1 cellular context compared by ENCODE assay signal in the genomic region with DNA sequence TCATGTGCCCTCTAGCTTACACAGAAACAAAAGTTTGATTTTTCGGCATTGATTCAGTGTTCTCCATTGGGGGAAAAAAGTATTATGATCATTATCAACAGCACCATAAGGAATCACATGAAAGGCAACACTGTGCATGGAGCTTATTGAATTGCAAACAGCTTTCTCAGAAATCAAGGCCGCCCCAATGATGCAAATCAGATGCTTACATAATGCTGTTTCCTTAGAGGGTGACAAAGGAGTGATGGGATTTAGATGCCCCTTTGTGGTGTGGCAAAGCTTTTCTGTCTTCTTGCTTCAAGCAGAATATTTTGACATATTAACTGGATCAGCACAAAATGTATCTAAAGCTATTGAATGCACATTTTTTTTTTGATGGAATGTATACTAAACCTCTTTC.
TF ChIP-seq lines count a peak whose summit lies in the region.

No MANE protein-coding gene starts in this region.

TF ChIP-seq in GM23338, 12 proteins besides CTCF, POLR2A, EP300 and RAD21:
- TF ChIP-seq, protein P1, sequence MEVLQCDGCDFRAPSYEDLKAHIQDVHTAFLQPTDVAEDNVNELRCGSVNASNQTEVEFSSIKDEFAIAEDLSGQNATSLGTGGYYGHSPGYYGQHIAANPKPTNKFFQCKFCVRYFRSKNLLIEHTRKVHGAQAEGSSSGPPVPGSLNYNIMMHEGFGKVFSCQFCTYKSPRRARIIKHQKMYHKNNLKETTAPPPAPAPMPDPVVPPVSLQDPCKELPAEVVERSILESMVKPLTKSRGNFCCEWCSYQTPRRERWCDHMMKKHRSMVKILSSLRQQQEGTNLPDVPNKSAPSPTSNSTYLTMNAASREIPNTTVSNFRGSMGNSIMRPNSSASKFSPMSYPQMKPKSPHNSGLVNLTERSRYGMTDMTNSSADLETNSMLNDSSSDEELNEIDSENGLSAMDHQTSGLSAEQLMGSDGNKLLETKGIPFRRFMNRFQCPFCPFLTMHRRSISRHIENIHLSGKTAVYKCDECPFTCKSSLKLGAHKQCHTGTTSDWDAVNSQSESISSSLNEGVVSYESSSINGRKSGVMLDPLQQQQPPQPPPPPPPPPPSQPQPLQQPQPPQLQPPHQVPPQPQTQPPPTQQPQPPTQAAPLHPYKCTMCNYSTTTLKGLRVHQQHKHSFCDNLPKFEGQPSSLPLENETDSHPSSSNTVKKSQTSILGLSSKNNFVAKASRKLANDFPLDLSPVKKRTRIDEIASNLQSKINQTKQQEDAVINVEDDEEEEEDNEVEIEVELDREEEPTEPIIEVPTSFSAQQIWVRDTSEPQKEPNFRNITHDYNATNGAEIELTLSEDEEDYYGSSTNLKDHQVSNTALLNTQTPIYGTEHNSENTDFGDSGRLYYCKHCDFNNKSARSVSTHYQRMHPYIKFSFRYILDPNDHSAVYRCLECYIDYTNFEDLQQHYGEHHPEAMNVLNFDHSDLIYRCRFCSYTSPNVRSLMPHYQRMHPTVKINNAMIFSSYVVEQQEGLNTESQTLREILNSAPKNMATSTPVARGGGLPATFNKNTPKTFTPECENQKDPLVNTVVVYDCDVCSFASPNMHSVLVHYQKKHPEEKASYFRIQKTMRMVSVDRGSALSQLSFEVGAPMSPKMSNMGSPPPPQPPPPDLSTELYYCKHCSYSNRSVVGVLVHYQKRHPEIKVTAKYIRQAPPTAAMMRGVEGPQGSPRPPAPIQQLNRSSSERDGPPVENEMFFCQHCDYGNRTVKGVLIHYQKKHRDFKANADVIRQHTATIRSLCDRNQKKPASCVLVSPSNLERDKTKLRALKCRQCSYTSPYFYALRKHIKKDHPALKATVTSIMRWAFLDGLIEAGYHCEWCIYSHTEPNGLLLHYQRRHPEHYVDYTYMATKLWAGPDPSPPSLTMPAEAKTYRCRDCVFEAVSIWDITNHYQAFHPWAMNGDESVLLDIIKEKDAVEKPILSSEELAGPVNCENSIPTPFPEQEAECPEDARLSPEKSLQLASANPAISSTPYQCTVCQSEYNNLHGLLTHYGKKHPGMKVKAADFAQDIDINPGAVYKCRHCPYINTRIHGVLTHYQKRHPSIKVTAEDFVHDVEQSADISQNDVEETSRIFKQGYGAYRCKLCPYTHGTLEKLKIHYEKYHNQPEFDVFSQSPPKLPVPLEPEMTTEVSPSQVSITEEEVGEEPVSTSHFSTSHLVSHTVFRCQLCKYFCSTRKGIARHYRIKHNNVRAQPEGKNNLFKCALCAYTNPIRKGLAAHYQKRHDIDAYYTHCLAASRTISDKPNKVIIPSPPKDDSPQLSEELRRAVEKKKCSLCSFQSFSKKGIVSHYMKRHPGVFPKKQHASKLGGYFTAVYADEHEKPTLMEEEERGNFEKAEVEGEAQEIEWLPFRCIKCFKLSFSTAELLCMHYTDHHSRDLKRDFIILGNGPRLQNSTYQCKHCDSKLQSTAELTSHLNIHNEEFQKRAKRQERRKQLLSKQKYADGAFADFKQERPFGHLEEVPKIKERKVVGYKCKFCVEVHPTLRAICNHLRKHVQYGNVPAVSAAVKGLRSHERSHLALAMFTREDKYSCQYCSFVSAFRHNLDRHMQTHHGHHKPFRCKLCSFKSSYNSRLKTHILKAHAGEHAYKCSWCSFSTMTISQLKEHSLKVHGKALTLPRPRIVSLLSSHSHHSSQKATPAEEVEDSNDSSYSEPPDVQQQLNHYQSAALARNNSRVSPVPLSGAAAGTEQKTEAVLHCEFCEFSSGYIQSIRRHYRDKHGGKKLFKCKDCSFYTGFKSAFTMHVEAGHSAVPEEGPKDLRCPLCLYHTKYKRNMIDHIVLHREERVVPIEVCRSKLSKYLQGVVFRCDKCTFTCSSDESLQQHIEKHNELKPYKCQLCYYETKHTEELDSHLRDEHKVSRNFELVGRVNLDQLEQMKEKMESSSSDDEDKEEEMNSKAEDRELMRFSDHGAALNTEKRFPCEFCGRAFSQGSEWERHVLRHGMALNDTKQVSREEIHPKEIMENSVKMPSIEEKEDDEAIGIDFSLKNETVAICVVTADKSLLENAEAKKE (CRISPR knock-in tag; IDR thresholded peaks at IDR 0.05) = no peak
- no peak for TF ChIP-seq EZH2 (IDR thresholded peaks at IDR 0.05; ENCODE audit: low read depth, unreplicated experiment)
- TF ChIP-seq, protein P2, sequence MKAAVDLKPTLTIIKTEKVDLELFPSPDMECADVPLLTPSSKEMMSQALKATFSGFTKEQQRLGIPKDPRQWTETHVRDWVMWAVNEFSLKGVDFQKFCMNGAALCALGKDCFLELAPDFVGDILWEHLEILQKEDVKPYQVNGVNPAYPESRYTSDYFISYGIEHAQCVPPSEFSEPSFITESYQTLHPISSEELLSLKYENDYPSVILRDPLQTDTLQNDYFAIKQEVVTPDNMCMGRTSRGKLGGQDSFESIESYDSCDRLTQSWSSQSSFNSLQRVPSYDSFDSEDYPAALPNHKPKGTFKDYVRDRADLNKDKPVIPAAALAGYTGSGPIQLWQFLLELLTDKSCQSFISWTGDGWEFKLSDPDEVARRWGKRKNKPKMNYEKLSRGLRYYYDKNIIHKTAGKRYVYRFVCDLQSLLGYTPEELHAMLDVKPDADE (IDR thresholded peaks at IDR 0.05) = no peak
- TF ChIP-seq ZNF114 (CRISPR knock-in tag; IDR thresholded peaks at IDR 0.05) = no peak
- TF ChIP-seq EZH2phosphoT487 (IDR thresholded peaks at IDR 0.05; ENCODE audit: unreplicated experiment) = no peak
- TF ChIP-seq NANOG (IDR thresholded peaks at IDR 0.05; ENCODE audit: borderline replicate concordance) = no peak
- TF ChIP-seq STAT1 (IDR thresholded peaks at IDR 0.05; ENCODE audit: unreplicated experiment) = no peak
- no peak for TF ChIP-seq CREB1 (CRISPR knock-in tag; IDR thresholded peaks at IDR 0.05; ENCODE audit: low read depth)
- no peak for TF ChIP-seq ZNF331 (CRISPR knock-in tag; IDR thresholded peaks at IDR 0.05; ENCODE audit: low read depth)
- no peak for TF ChIP-seq JUNB (IDR thresholded peaks at IDR 0.05; ENCODE audit: unreplicated experiment)
- TF ChIP-seq, protein P3, sequence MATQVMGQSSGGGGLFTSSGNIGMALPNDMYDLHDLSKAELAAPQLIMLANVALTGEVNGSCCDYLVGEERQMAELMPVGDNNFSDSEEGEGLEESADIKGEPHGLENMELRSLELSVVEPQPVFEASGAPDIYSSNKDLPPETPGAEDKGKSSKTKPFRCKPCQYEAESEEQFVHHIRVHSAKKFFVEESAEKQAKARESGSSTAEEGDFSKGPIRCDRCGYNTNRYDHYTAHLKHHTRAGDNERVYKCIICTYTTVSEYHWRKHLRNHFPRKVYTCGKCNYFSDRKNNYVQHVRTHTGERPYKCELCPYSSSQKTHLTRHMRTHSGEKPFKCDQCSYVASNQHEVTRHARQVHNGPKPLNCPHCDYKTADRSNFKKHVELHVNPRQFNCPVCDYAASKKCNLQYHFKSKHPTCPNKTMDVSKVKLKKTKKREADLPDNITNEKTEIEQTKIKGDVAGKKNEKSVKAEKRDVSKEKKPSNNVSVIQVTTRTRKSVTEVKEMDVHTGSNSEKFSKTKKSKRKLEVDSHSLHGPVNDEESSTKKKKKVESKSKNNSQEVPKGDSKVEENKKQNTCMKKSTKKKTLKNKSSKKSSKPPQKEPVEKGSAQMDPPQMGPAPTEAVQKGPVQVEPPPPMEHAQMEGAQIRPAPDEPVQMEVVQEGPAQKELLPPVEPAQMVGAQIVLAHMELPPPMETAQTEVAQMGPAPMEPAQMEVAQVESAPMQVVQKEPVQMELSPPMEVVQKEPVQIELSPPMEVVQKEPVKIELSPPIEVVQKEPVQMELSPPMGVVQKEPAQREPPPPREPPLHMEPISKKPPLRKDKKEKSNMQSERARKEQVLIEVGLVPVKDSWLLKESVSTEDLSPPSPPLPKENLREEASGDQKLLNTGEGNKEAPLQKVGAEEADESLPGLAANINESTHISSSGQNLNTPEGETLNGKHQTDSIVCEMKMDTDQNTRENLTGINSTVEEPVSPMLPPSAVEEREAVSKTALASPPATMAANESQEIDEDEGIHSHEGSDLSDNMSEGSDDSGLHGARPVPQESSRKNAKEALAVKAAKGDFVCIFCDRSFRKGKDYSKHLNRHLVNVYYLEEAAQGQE (IDR thresholded peaks at IDR 0.05; ENCODE audit: unreplicated experiment) = no peak
- TF ChIP-seq POLR2AphosphoS5 (IDR thresholded peaks at IDR 0.05; ENCODE audit: low read depth) = no peak
